In genomic region chr10:93993782-93994668, GRCh38 we compare ENCODE assay signal across 8 cellular contexts. TPM values are rescaled to one million over a fixed set of nuclear protein-coding genes. Genes with fewer than 3 reads are reported as not detected.
A peak's percentile ranks its signal among the peaks of the same experiment; 100 is the strongest.
DNase-seq lines count a peak whose midpoint lies in the region; ATAC-seq and TF ChIP-seq lines count a peak whose summit lies in the region.

TSS of gene PLCE1 (plus strand) at chr10:93993931. CDS start at chr10:94031047, 37,116 bp downstream.

- H3K9me3 ChIP-seq in muscle layer of colon (ENCODE audit: low read length) (no peaks in the 10 kb centered on the region), uterus (no peaks in the 10 kb centered on the region)

- H3K27ac ChIP-seq in muscle layer of colon (ENCODE audit: low read depth, low read length): peak within 1 kb of the TSS; percentile 68
- H3K27ac ChIP-seq in uterus: peak within 1 kb of the TSS; percentile 62 to 74

- no peak for TF ChIP-seq POLR2A in uterus (IDR thresholded peaks at IDR 0.05)

- peak within 1 kb of the TSS; percentile 63 to 89 for H3K4me3 ChIP-seq in muscle layer of colon (ENCODE audit: low read depth in 1 of 2, low read length in 2 of 2)
- H3K4me3 ChIP-seq in uterus: peak within 1 kb of the TSS; percentile 54 to 84

- ATAC-seq in HG03103 (IDR thresholded peaks at IDR 0.05; ENCODE audit: low read depth, unreplicated experiment) (peak; percentile 64), GM18909 (IDR thresholded peaks at IDR 0.05; ENCODE audit: poor library complexity, unreplicated experiment) (no peak)

- H3K36me3 ChIP-seq in muscle layer of colon (ENCODE audit: insufficient read depth, low read length) (no peaks in the 10 kb centered on the region), uterus (no peaks in the 10 kb centered on the region)

- peak in 1 of 4 experiments; percentile 29 for TF ChIP-seq CTCF in uterus (IDR thresholded peaks at IDR 0.05)

- intact Hi-C loops in uterus (cut with DNase I; ENCODE audit: low total_unique reads): no loop called here

- H3K4me1 ChIP-seq in muscle layer of colon (ENCODE audit: insufficient read depth, low read length) (peaks cover 4% of the 10 kb centered on the region), uterus (peaks cover 0 to 3% of the 10 kb centered on the region in 2 donors)

- H3K27me3 ChIP-seq in muscle layer of colon (ENCODE audit: control insufficient read depth in 1 of 2, insufficient read depth in 2 of 2, low read length in 2 of 2) (no peaks in the 10 kb centered on the region), uterus (no peaks in the 10 kb centered on the region)

- no peak within 1 kb of the TSS for H3K9ac ChIP-seq in muscle layer of colon (ENCODE audit: low read length)

- DNase-seq in NCI-H2196 (lab: John Stamatoyannopoulos, UW; ENCODE audit: unreplicated experiment) (peak; percentile 30), NCI-H2196 treated with DMSO at 0.1 percent for 48 hours (lab: John Stamatoyannopoulos, UW; ENCODE audit: unreplicated experiment) (no peak), SW480 (ENCODE audit: low spot score) (peak; percentile 67), fibroblast of gingiva (ENCODE audit: low read depth) (peak; percentile 49), uterus (peak; percentile 24 to 40)

RNA-seq across cellular contexts. Expression of gene PLCE1, which starts in this region (rescaled TPM):
- 10 to 100 TPM in 3 of 4 donors, 1 to 10 TPM in 1; 7.1 to 21.7 (median 12.9) TPM for total RNA-seq in uterus
